In the genomic region with DNA sequence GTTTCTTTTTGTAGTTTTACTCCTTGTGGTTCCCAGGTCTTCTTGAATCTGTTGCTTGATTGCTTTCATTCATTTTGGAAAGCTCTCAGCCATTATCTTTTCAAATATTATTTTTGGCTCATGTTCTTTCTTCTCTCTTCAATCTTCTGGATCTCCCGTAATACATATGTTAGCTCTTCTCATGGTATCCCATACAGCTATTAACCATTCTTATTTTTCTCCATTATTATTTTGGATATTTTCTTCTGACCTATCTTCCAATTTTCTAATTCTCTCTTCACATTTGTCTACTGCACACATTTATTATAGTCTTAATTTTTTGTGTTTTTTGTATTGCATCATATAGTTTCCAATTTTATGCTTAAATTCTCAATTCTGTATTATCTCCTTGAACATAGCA, we compare ENCODE assay signal across 3 cellular contexts.
A peak's percentile ranks its signal among the peaks of the same experiment; 100 is the strongest.
TF ChIP-seq lines count a peak whose summit lies in the region.

No MANE protein-coding gene starts in this region.

TF ChIP-seq in SK-N-SH treated with all-trans-retinoic acid at 6 μM for 48 hours, 23 proteins besides CTCF, POLR2A, EP300 and RAD21 (continued from another document):
- TF ChIP-seq TCF4 (CRISPR knock-in tag; IDR thresholded peaks at IDR 0.05; ENCODE audit: borderline replicate concordance): no peak

TF ChIP-seq in SK-N-SH, 30 proteins besides CTCF, POLR2A, EP300 and RAD21 (continued from another document):
- TF ChIP-seq MEF2A (IDR thresholded peaks at IDR 0.05; ENCODE audit: borderline replicate concordance, low read depth): no peak
- TF ChIP-seq TCF12 (IDR thresholded peaks at IDR 0.05): no peak

TF ChIP-seq in GM12878, 131 proteins besides CTCF, POLR2A, EP300 and RAD21:
- no peak for TF ChIP-seq NFIC (IDR thresholded peaks at IDR 0.05; ENCODE audit: low read depth, low read length)
- 0 out of 2 replicates have a peak, but pooled peaks have one; percentile 68 for TF ChIP-seq CBX5 (IDR thresholded peaks at IDR 0.05; ENCODE audit: low read depth)
